25 cellular contexts compared by ENCODE assay signal in genomic region chr11:70785372-70785771, GRCh38.
DNase-seq lines count a peak whose midpoint lies in the region; ATAC-seq, FAIRE-seq and TF ChIP-seq lines count a peak whose summit lies in the region.
"Had no signal": no experiment of that assay in that cellular context is flagged by ENCODE, and none has a peak within 500 bp of the region (broad histone marks: within the 10 kb centered on the region; RNA-seq: fewer than 3 reads in every experiment).

No MANE protein-coding gene starts in this region.

- no peak overlapping the region for H3K27ac Mint-ChIP-seq in GM23338
- H3K27ac Mint-ChIP-seq: B cell; CD4-positive, CD25-positive, alpha-beta regulatory T cell; CD8-positive, alpha-beta T cell; HFFc6 had no signal

- H3K27me3 Mint-ChIP-seq in GM23338 (ENCODE audit: insufficient read depth, low read depth, poor library complexity), result peaks cover 7% of the 10 kb centered on the region
- H3K27me3 Mint-ChIP-seq: B cell; CD4-positive, CD25-positive, alpha-beta regulatory T cell had no signal

- 84% methylated on average over 5 of the region's 5 CpGs for WGBS in mesenchymal stem cell
- WGBS in neuronal stem cell (ENCODE audit: extremely low coverage in 2 of 2, insufficient read length in 2 of 2, insufficient replicate concordance in 1 of 2), 2 donors, result no CpG with 5 or more reads among the region's 5 CpGs
- 43 to 67% (median 65%) methylated on average over 5 of the region's 5 CpGs for WGBS in small intestine, 3 donors

- no peak overlapping the region for H3K4me3 ChIP-seq in GM23338
- H3K4me3 ChIP-seq in mesenchymal stem cell (ENCODE audit: insufficient read depth in 1 of 2, low read depth in 1 of 2, low read length in 2 of 2), result no peak overlapping the region
- H3K4me3 ChIP-seq in neuronal stem cell (ENCODE audit: low read length in 2 of 2), result no peak overlapping the region
- no peak overlapping the region for H3K4me3 ChIP-seq in small intestine (ENCODE audit: low read depth in 1 of 2, low read length in 2 of 2)
- H3K4me3 ChIP-seq: BLaER1, HAP-1 had no signal

- DNase-seq in GM23338 (ENCODE audit: low spot score), result no peak
- DNase-seq in mesenchymal stem cell, result no peak
- DNase-seq in neuronal stem cell (ENCODE audit: low spot score), result no peak
- DNase-seq in small intestine, result peak; percentile 9
- DNase-seq in stimulated activated CD8-positive, alpha-beta memory T cell treated with anti-CD3 and anti-CD28 coated beads, Interleukin-4, amount 100 ng/mL, for 48 hours, result no peak
- no peak for DNase-seq in NCI-H1417 treated with DMSO at 0.1 percent for 48 hours (lab: John Stamatoyannopoulos, UW)
- no peak for DNase-seq in foreskin melanocyte
- DNase-seq in dermis blood vessel endothelial cell, result no peak
- DNase-seq: Caco-2; CD4-positive, CD25-positive, alpha-beta regulatory T cell; CD8-positive, alpha-beta T cell; DMS153; DND-41; GOT3; HFFc6 had no signal

- no peak for FAIRE-seq in small intestine (lab: Jason Lieb, UNC)
- FAIRE-seq: A204.1, G401.6, GM12892, GM19239, H54 had no signal

- no peak overlapping the region for H3K27ac ChIP-seq in GM23338 (ENCODE audit: low read depth)
- no peak overlapping the region for H3K27ac ChIP-seq in mesenchymal stem cell (ENCODE audit: low read length, poor library complexity, severe bottlenecking)
- H3K27ac ChIP-seq in neuronal stem cell (replicated peaks; ENCODE audit: low read length), result no peak overlapping the region
- H3K27ac ChIP-seq in small intestine (ENCODE audit: low read depth in 1 of 2, low read length in 1 of 2), result peak overlapping the region in 1 of 2 donors; percentile 70
- H3K27ac ChIP-seq: 22Rv1, BLaER1, C4-2B had no signal

- TF ChIP-seq CTCF in GM23338 (conservative IDR thresholded peaks at IDR 0.05; ENCODE audit: low read depth in 2 of 2), result peak in 1 of 2 experiments; percentile 27; a peak in 2 of 4 replicates

- H3K4me1 Mint-ChIP-seq in GM23338, result no peaks in the 10 kb centered on the region
- H3K4me1 Mint-ChIP-seq: B cell; CD4-positive, CD25-positive, alpha-beta regulatory T cell had no signal

- H3K9me2 ChIP-seq in GM23338 (ENCODE audit: insufficient read depth), result peaks cover 8% of the 10 kb centered on the region

- H3K4me2 ChIP-seq in GM23338, result no peak overlapping the region
- H3K4me2 ChIP-seq in mesenchymal stem cell (ENCODE audit: low read length, poor library complexity, severe bottlenecking), result no peak overlapping the region
- H3K4me2 ChIP-seq in neuronal stem cell (ENCODE audit: insufficient read depth, low read length, poor library complexity, severe bottlenecking), result no peak overlapping the region
- H3K4me2 ChIP-seq: BLaER1 had no signal

- H2AK5ac ChIP-seq in mesenchymal stem cell (ENCODE audit: low read length, severe bottlenecking), result no peak overlapping the region
- H2AK5ac ChIP-seq in neuronal stem cell (ENCODE audit: low read depth, low read length), result no peak overlapping the region

- H3K36me3 ChIP-seq in GM23338 (ENCODE audit: insufficient read depth), result no peaks in the 10 kb centered on the region; the same call in 1 of the 2 replicates
- H3K36me3 ChIP-seq in mesenchymal stem cell (ENCODE audit: control insufficient read depth in 1 of 2, insufficient read depth in 2 of 2, low read depth in 1 of 2, low read length in 2 of 2), result peaks cover 0 to 2% of the 10 kb centered on the region in 2 experiments
- peaks cover 0 to 3% of the 10 kb centered on the region in 2 donors for H3K36me3 ChIP-seq in neuronal stem cell (replicated peaks in 1 of 2; ENCODE audit: control insufficient read depth in 2 of 2, insufficient read depth in 2 of 2, low read length in 2 of 2)
- no peaks in the 10 kb centered on the region for H3K36me3 ChIP-seq in small intestine (ENCODE audit: control insufficient read depth in 2 of 2, insufficient read depth in 2 of 2, low read length in 2 of 2)
- H3K36me3 ChIP-seq: BLaER1, HAP-1 had no signal

- no peaks in the 10 kb centered on the region for H4K20me1 ChIP-seq in GM23338 (replicated peaks; ENCODE audit: insufficient read depth)
- H4K20me1 ChIP-seq: BLaER1 had no signal

- H3K79me2 ChIP-seq in GM23338 (replicated peaks; ENCODE audit: insufficient read depth), result no peaks in the 10 kb centered on the region

- peak; percentile 38; the same call in 2 of the 3 replicates for ATAC-seq in GM23338
- ATAC-seq: CD8-positive, alpha-beta T cell had no signal

- H3K27me3 ChIP-seq in GM23338 (ENCODE audit: insufficient read depth) (no peaks in the 10 kb centered on the region), mesenchymal stem cell (ENCODE audit: control insufficient read depth in 1 of 2, insufficient read depth in 1 of 2, low read length in 2 of 2) (no peaks in the 10 kb centered on the region), neuronal stem cell (ENCODE audit: control insufficient read depth in 3 of 3, insufficient read depth in 3 of 3, low read depth in 1 of 3, low read length in 3 of 3) (no peaks in the 10 kb centered on the region), small intestine (ENCODE audit: control insufficient read depth in 2 of 2, insufficient read depth in 2 of 2, low read length in 2 of 2) (no peaks in the 10 kb centered on the region)
- H3K27me3 ChIP-seq: BLaER1 had no signal

- H3K18ac ChIP-seq in mesenchymal stem cell (ENCODE audit: low read depth in 1 of 2, low read length in 2 of 2) (no peak overlapping the region), neuronal stem cell (ENCODE audit: low read length) (peak overlapping the region; percentile 52)

- no peaks in the 10 kb centered on the region for H3K9me3 Mint-ChIP-seq in GM23338
- H3K9me3 Mint-ChIP-seq: CD8-positive, alpha-beta T cell had no signal

- no peak overlapping the region for H3K4me3 Mint-ChIP-seq in GM23338
- H3K4me3 Mint-ChIP-seq: B cell; CD4-positive, CD25-positive, alpha-beta regulatory T cell; CD8-positive, alpha-beta T cell; HFFc6 had no signal

- H4K91ac ChIP-seq in mesenchymal stem cell (ENCODE audit: low read length) (no peak overlapping the region), neuronal stem cell (ENCODE audit: low read depth, low read length, poor library complexity) (no peak overlapping the region)

- H2BK15ac ChIP-seq in mesenchymal stem cell (ENCODE audit: low read depth, poor library complexity, severe bottlenecking) (no peak overlapping the region), neuronal stem cell (ENCODE audit: low read length) (no peak overlapping the region)

- H2AFZ ChIP-seq in GM23338 (no peak overlapping the region), mesenchymal stem cell (ENCODE audit: low read depth, low read length) (no peak overlapping the region), neuronal stem cell (ENCODE audit: low read length) (no peak overlapping the region)

- no peak overlapping the region for H2BK5ac ChIP-seq in mesenchymal stem cell (ENCODE audit: low read depth, low read length, poor library complexity, severe bottlenecking)
- peak overlapping the region; percentile 30 for H2BK5ac ChIP-seq in neuronal stem cell (ENCODE audit: low read length)

- H2BK12ac ChIP-seq in mesenchymal stem cell (ENCODE audit: low read length in 2 of 2), result no peak overlapping the region
- no peak overlapping the region for H2BK12ac ChIP-seq in neuronal stem cell (ENCODE audit: low read length)

- H3K4ac ChIP-seq in mesenchymal stem cell (ENCODE audit: low read depth in 1 of 2, low read length in 2 of 2) (no peak overlapping the region), neuronal stem cell (ENCODE audit: low read length) (no peak overlapping the region)

- H3K9me3 ChIP-seq in mesenchymal stem cell (ENCODE audit: control insufficient read depth, low read length) (no peaks in the 10 kb centered on the region), neuronal stem cell (replicated peaks in 1 of 2; ENCODE audit: control insufficient read depth in 2 of 2, insufficient read depth in 1 of 2, low read depth in 1 of 2, low read length in 2 of 2) (peaks cover 4 to 9% of the 10 kb centered on the region in 2 donors), small intestine (ENCODE audit: control insufficient read depth, low read depth) (no peaks in the 10 kb centered on the region)
- H3K9me3 ChIP-seq: BLaER1, Caco-2, HAP-1 had no signal

- H3K36me3 Mint-ChIP-seq in GM23338 (ENCODE audit: low read depth), result peaks cover 4% of the 10 kb centered on the region
- H3K36me3 Mint-ChIP-seq: CD4-positive, CD25-positive, alpha-beta regulatory T cell; CD8-positive, alpha-beta T cell had no signal

- H3F3A ChIP-seq in GM23338 (replicated peaks; ENCODE audit: low read depth), result no peaks in the 10 kb centered on the region

- no peaks in the 10 kb centered on the region for H3K4me1 ChIP-seq in GM23338 (ENCODE audit: insufficient read depth)
- peaks cover 22% of the 10 kb centered on the region for H3K4me1 ChIP-seq in mesenchymal stem cell (ENCODE audit: control insufficient read depth, insufficient read depth, low read depth, low read length)
- H3K4me1 ChIP-seq in neuronal stem cell (ENCODE audit: control insufficient read depth in 2 of 2, insufficient read depth in 1 of 2, low read depth in 1 of 2, low read length in 2 of 2), result peaks cover 0 to 2% of the 10 kb centered on the region in 2 donors
- H3K4me1 ChIP-seq in small intestine (ENCODE audit: control insufficient read depth in 2 of 2, insufficient read depth in 1 of 2, low read depth in 1 of 2, low read length in 1 of 2), result peaks cover 2 to 8% of the 10 kb centered on the region in 2 donors
- H3K4me1 ChIP-seq: Caco-2, HAP-1 had no signal

- H2BK120ac ChIP-seq in mesenchymal stem cell (ENCODE audit: low read depth, low read length), result peak overlapping the region; percentile 3
- H2BK120ac ChIP-seq in neuronal stem cell (ENCODE audit: low read depth, low read length), result no peak overlapping the region

- H3K9ac ChIP-seq in mesenchymal stem cell (ENCODE audit: low read length), result no peak overlapping the region
- no peak overlapping the region for H3K9ac ChIP-seq in neuronal stem cell (ENCODE audit: low read depth, low read length, poor library complexity)
- H3K9ac ChIP-seq: BLaER1 had no signal

- H4K8ac ChIP-seq in mesenchymal stem cell (ENCODE audit: low read length), result no peak overlapping the region
- no peak overlapping the region for H4K8ac ChIP-seq in neuronal stem cell (ENCODE audit: low read depth, low read length)

- no peak overlapping the region for H3K23ac ChIP-seq in mesenchymal stem cell (ENCODE audit: low read length in 2 of 2)
- H3K23ac ChIP-seq in neuronal stem cell (ENCODE audit: low read depth, low read length, poor library complexity), result no peak overlapping the region

- H3K79me1 ChIP-seq in mesenchymal stem cell (replicated peaks; ENCODE audit: low read length, poor library complexity, severe bottlenecking) (peaks cover 2% of the 10 kb centered on the region), neuronal stem cell (ENCODE audit: low read depth, low read length) (peaks cover 3% of the 10 kb centered on the region)

- H3K14ac ChIP-seq in mesenchymal stem cell (ENCODE audit: low read length in 2 of 2), result peak overlapping the region in 1 of 2 experiments; percentile 29
- no peak overlapping the region for H3K14ac ChIP-seq in neuronal stem cell (ENCODE audit: low read length)

TF ChIP-seq in GM23338, 12 proteins besides CTCF, POLR2A, EP300 and RAD21 (continues in another document):
- TF ChIP-seq STAT1 (IDR thresholded peaks at IDR 0.05; ENCODE audit: unreplicated experiment), result no peak
